In genomic region chr22:28952857-28953256, GRCh38 we compare ENCODE assay signal across 12 cellular contexts.
DNase-seq lines count a peak whose midpoint lies in the region; ATAC-seq and TF ChIP-seq lines count a peak whose summit lies in the region.
"Had no signal": no experiment of that assay in that cellular context is flagged by ENCODE, and none has a peak within 500 bp of the region (broad histone marks: within the 10 kb centered on the region; RNA-seq: fewer than 3 reads in every experiment).

No MANE protein-coding gene starts in this region.

- H3K36me3 ChIP-seq in HUES64 (ENCODE audit: insufficient read depth, low read length) = no peaks in the 10 kb centered on the region
- H3K36me3 ChIP-seq: colonic mucosa had no signal

- no peaks in the 10 kb centered on the region for H3K9me3 ChIP-seq in HUES64 (ENCODE audit: insufficient read depth, low read depth, low read length)
- H3K9me3 ChIP-seq: colonic mucosa had no signal

- no peak for ATAC-seq in HG03097 (IDR thresholded peaks at IDR 0.05; ENCODE audit: low FRiP score, unreplicated experiment)
- ATAC-seq in HG02678 (IDR thresholded peaks at IDR 0.05; ENCODE audit: unreplicated experiment) = no peak

- H3K27ac ChIP-seq in HUES64 (ENCODE audit: low read depth, low read length) (peak overlapping the region; percentile 36), caudate nucleus (ENCODE audit: low read depth, low read length) (peak overlapping the region; percentile 61)
- H3K27ac ChIP-seq: colonic mucosa had no signal

- POLR2A ChIA-PET in AG04449 (lab: Yijun Ruan, JAX) = no interaction called here

- H3K27me3 ChIP-seq in HUES64 (ENCODE audit: insufficient read depth, low read length) = no peaks in the 10 kb centered on the region
- H3K27me3 ChIP-seq: colonic mucosa had no signal

- CTCF ChIA-PET in AG04449 (lab: Yijun Ruan, JAX) = interaction anchor here (0.9 kb wide), 1 partner anchor 26 kb away, joined by 3 read pairs; no protein-coding TSS in a partner anchor

- no peak for TF ChIP-seq CTCF in AG04449 (IDR thresholded peaks at IDR 0.05; ENCODE audit: insufficient read depth, low read length, missing control alignments)

- peak; percentile 24 for DNase-seq in AG04449 (ENCODE audit: low read depth, low spot score)
- no peak for DNase-seq in caudate nucleus (lab: John Stamatoyannopoulos, UW)
- DNase-seq in myocyte (ENCODE audit: low read depth) = peak; percentile 42
- no peak for DNase-seq in NCI-H526 (lab: John Stamatoyannopoulos, UW)
- DNase-seq in cerebellum (ENCODE audit: low spot score) = no peak
- DNase-seq: C1 segment of cervical spinal cord, colonic mucosa, KBM-7, NCI-H226 had no signal

- 55% methylated on average over 2 of the region's 2 CpGs for WGBS in HUES64

- H3K9ac ChIP-seq in HUES64 (ENCODE audit: low read depth, low read length) = no peak overlapping the region

- H3K4me3 ChIP-seq in AG04449 (ENCODE audit: low read depth, low read length) (no peak overlapping the region), HUES64 (ENCODE audit: low read length) (no peak overlapping the region)
- H3K4me3 ChIP-seq: colonic mucosa had no signal

- H3K4me1 ChIP-seq in HUES64 (ENCODE audit: insufficient read depth, low read length) = peaks cover 32% of the 10 kb centered on the region
- H3K4me1 ChIP-seq: colonic mucosa had no signal

Comparison
In these comparisons a context has a peak if more than half of its experiments do, and no peak if none do; other contexts are left out.
1. DNase-seq: peak in AG04449 (single experiment) and myocyte (single experiment); none in caudate nucleus (0 of 61), NCI-H526 (0 of 2) and cerebellum (single experiment).